In genomic region chr2:111634995-111635538, GRCh38 we compare ENCODE assay signal across 25 cellular contexts.
DNase-seq lines count a peak whose midpoint lies in the region; ATAC-seq and TF ChIP-seq lines count a peak whose summit lies in the region.
"Had no signal": no experiment of that assay in that cellular context is flagged by ENCODE, and none has a peak within 500 bp of the region (broad histone marks: within the 10 kb centered on the region; RNA-seq: fewer than 3 reads in every experiment).

No MANE protein-coding gene starts in this region.

- intact Hi-C loops in esophagus squamous epithelium (cut with DNase I), result no loop called here

- peaks cover 0 to 14% (median 0%) of the 10 kb centered on the region in 3 donors for H3K4me1 ChIP-seq in esophagus squamous epithelium
- H3K4me1 ChIP-seq: transverse colon had no signal

- H3K36me3 ChIP-seq in esophagus squamous epithelium, result no peaks in the 10 kb centered on the region
- H3K36me3 ChIP-seq: ovary, transverse colon had no signal

- H3K27me3 ChIP-seq in esophagus squamous epithelium, result no peaks in the 10 kb centered on the region
- H3K27me3 ChIP-seq: ovary, transverse colon had no signal

- peak; percentile 29 for DNase-seq in ELF-1 (ENCODE audit: low read depth, low spot score)
- DNase-seq in M059J (ENCODE audit: low read depth), result peak; percentile 23
- peak; percentile 43 to 69 for DNase-seq in cardiac fibroblast (ENCODE audit: low read depth in 2 of 2)
- DNase-seq in foreskin melanocyte, result peak; percentile 37
- no peak for DNase-seq in putamen (ENCODE audit: low spot score)
- no peak for DNase-seq in esophagus squamous epithelium (lab: John Stamatoyannopoulos, UW)
- DNase-seq: amygdala, caudate nucleus, dermis blood vessel endothelial cell, DMS79, endodermal cell, GF-D8, KG1, NCI-H1417 treated with DMSO at 0.1 percent for 48 hours, NCI-H2029 treated with DMSO at 0.1 percent for 48 hours, NCI-H2227 treated with DMSO at 0.1 percent for 48 hours, NCI-H748 treated with DMSO at 0.1 percent for 48 hours, ovary, SHP77, transverse colon had no signal

- TF ChIP-seq CTCF in cardiac fibroblast (IDR thresholded peaks at IDR 0.05; ENCODE audit: low read depth, low read length) (no peak), esophagus squamous epithelium (IDR thresholded peaks at IDR 0.05) (no peak)

- 36 to 48% methylated on average over 4 of the region's 4 CpGs for WGBS in esophagus squamous epithelium, 2 donors

- ATAC-seq in GM21576 (IDR thresholded peaks at IDR 0.05; ENCODE audit: unreplicated experiment), result no peak
- ATAC-seq: activated T-helper 17 cell treated with anti-CD3 and anti-CD28 coated beads, Interleukin-2, amount 50 U/mL, for 72 hours; GM23338; Panc1 had no signal

- H3K4me3 ChIP-seq in cardiac fibroblast (replicated peaks in 1 of 2; ENCODE audit: low read depth in 2 of 2, low read length in 2 of 2) (no peak overlapping the region), esophagus squamous epithelium (no peak overlapping the region)
- H3K4me3 ChIP-seq: GM23338, ovary, skin epidermis, transverse colon had no signal

- peaks cover 0 to 15% (median 0%) of the 10 kb centered on the region in 3 donors for H3K9me3 ChIP-seq in esophagus squamous epithelium
- H3K9me3 ChIP-seq: ovary, transverse colon had no signal

- TF ChIP-seq POLR2A in esophagus squamous epithelium (IDR thresholded peaks at IDR 0.05), result no peak

- H3K27ac ChIP-seq in esophagus squamous epithelium, result peak overlapping the region in 1 of 4 donors; percentile 11
- H3K27ac ChIP-seq: ovary, skin epidermis, transverse colon had no signal

Comparison
In these comparisons a context has a peak if more than half of its experiments do, and no peak if none do; other contexts are left out.
1. DNase-seq: peak in ELF-1 (single experiment), M059J (single experiment), cardiac fibroblast (2 of 2) and foreskin melanocyte (single experiment); none in putamen (single experiment) and esophagus squamous epithelium (single experiment).